Comparison of ENCODE assay signal across 22 cellular contexts in genomic region chr13:44302233-44302632, GRCh38.
DNase-seq lines count a peak whose midpoint lies in the region; ATAC-seq, FAIRE-seq and TF ChIP-seq lines count a peak whose summit lies in the region.
"Had no signal": no experiment of that assay in that cellular context is flagged by ENCODE, and none has a peak within 500 bp of the region (broad histone marks: within the 10 kb centered on the region; RNA-seq: fewer than 3 reads in every experiment).

No MANE protein-coding gene starts in this region.

- no peak for DNase-seq in HCT116 (ENCODE audit: low read depth, low spot score)
- peak; percentile 34 for DNase-seq in amniotic epithelial cell (ENCODE audit: low read depth)
- peak; percentile 64 for DNase-seq in fibroblast of pulmonary artery (ENCODE audit: low read depth)
- no peak for DNase-seq in sigmoid colon
- no peak for DNase-seq in pancreas
- no peak for DNase-seq in activated T-cell treated with anti-CD3 and anti-CD28 coated beads, Interleukin-2, amount 50 U/mL, for 48 hours
- DNase-seq: activated CD4-positive, alpha-beta T cell treated with anti-CD3 and anti-CD28 coated beads, Interleukin-2, amount 10 ng/mL, durations not matched to agents 24 days and 14 days; activated naive CD8-positive, alpha-beta T cell treated with anti-CD3 and anti-CD28 coated beads, Interleukin-2, amount 10 ng/mL, durations not matched to agents 7 days and 5 days; body of pancreas; colonic mucosa; endodermal cell; lower lobe of right lung; NCI-H1436; NCI-H524 treated with DMSO at 0.1 percent for 48 hours; right lobe of liver; stimulated activated CD8-positive, alpha-beta memory T cell treated with anti-CD3 and anti-CD28 coated beads, Interleukin-4, amount 100 ng/mL, for 48 hours had no signal

- H3K27ac ChIP-seq in HCT116 (ENCODE audit: low read depth, low read length) (no peak overlapping the region; the same call in 1 of the 2 replicates), sigmoid colon (peak overlapping the region; percentile 68 to 90 (median 82)), pancreas (no peak overlapping the region)
- H3K27ac ChIP-seq: colonic mucosa, HL-60, VCaP had no signal

- no peak for TF ChIP-seq RAD21 in HCT116 (IDR thresholded peaks at IDR 0.05; ENCODE audit: low read depth)

- no peak overlapping the region; the same call in 1 of the 2 replicates for H3K4me2 ChIP-seq in HCT116 (ENCODE audit: low read length)

- peaks cover 45 to 92% of the 10 kb centered on the region in 2 experiments for H3K4me1 ChIP-seq in HCT116 (ENCODE audit: control insufficient read depth in 1 of 2, insufficient read depth in 2 of 2, low read length in 2 of 2)
- peaks cover 0 to 78% (median 73%) of the 10 kb centered on the region in 4 donors for H3K4me1 ChIP-seq in sigmoid colon
- peaks cover 0 to 17% (median 0%) of the 10 kb centered on the region in 3 donors for H3K4me1 ChIP-seq in pancreas

- H3K27me3 ChIP-seq in HCT116 (ENCODE audit: insufficient read depth, low read length) (no peaks in the 10 kb centered on the region), sigmoid colon (no peaks in the 10 kb centered on the region), pancreas (no peaks in the 10 kb centered on the region)
- H3K27me3 ChIP-seq: body of pancreas, colonic mucosa, right lobe of liver had no signal

- H3K4me3 ChIP-seq in HCT116 (replicated peaks in 1 of 2; ENCODE audit: low read depth in 1 of 2, low read length in 2 of 2): no peak overlapping the region
- H3K4me3 ChIP-seq in fibroblast of pulmonary artery (replicated peaks; ENCODE audit: low read depth, low read length): no peak overlapping the region
- no peak overlapping the region for H3K4me3 ChIP-seq in sigmoid colon
- no peak overlapping the region for H3K4me3 ChIP-seq in pancreas
- H3K4me3 ChIP-seq: body of pancreas, colonic mucosa, lower lobe of right lung, right lobe of liver had no signal

- H3K79me2 ChIP-seq in HCT116 (ENCODE audit: insufficient read depth, low read length): no peaks in the 10 kb centered on the region

- TF ChIP-seq CTCF in HCT116 (IDR thresholded peaks at IDR 0.05 in 2 of 3, conservative IDR thresholded peaks at IDR 0.05 in 1 of 3; ENCODE audit: borderline replicate concordance in 1 of 3, insufficient read depth in 1 of 3, low read depth in 2 of 3, low read length in 2 of 3) (no peak), fibroblast of pulmonary artery (IDR thresholded peaks at IDR 0.05; ENCODE audit: low read length, missing control alignments) (no peak), sigmoid colon (IDR thresholded peaks at IDR 0.05) (no peak), pancreas (IDR thresholded peaks at IDR 0.05) (no peak)

- no peak for FAIRE-seq in pancreas (lab: Jason Lieb, UNC)
- FAIRE-seq: D721Med, H1 had no signal

- no peak for ATAC-seq in HCT116
- ATAC-seq in GM19035 (IDR thresholded peaks at IDR 0.05; ENCODE audit: unreplicated experiment): no peak
- no peak for ATAC-seq in GM19463 (IDR thresholded peaks at IDR 0.05; ENCODE audit: unreplicated experiment)
- ATAC-seq in pancreas: no peak
- ATAC-seq: lower lobe of right lung had no signal

- TF ChIP-seq POLR2A in HCT116 (IDR thresholded peaks at IDR 0.05; ENCODE audit: borderline replicate concordance, extremely low read depth, insufficient read depth, insufficient read length): no peak
- no peak for TF ChIP-seq POLR2A in sigmoid colon (IDR thresholded peaks at IDR 0.05)

- POLR2A ChIA-PET in HCT116 (lab: Charles Lee): interaction anchor here (2.7 to 8.6 kb wide), 2 partner anchors 22 to 132 kb away, joined by 7 to 172 read pairs; no protein-coding TSS in a partner anchor

- peak overlapping the region; percentile 55 for H2AFZ ChIP-seq in HCT116 (ENCODE audit: low read depth, low read length, poor library complexity, severe bottlenecking)

- no TSS peak for BruUV-seq in HCT116 (replicated peaks; lab: Mats Ljungman, UMichigan)

- intact Hi-C loops in HCT116 (cut with micrococcal nuclease): no loop called here
- intact Hi-C loops in sigmoid colon (cut with DNase I): loop anchor here (2.0 to 5.0 kb wide), 3 partner anchors 70 to 160 kb away; partner anchors contain the start of gene SERP2
- intact Hi-C loops in pancreas (cut with DNase I): no loop called here

- H3K9me3 ChIP-seq in HCT116 (ENCODE audit: control insufficient read depth in 1 of 2, insufficient read depth in 1 of 2, low read depth in 1 of 2, low read length in 2 of 2) (no peaks in the 10 kb centered on the region), sigmoid colon (no peaks in the 10 kb centered on the region), pancreas (no peaks in the 10 kb centered on the region)
- H3K9me3 ChIP-seq: body of pancreas, colonic mucosa, lower lobe of right lung, right lobe of liver had no signal

- H3K9me2 ChIP-seq in HCT116 (ENCODE audit: insufficient read depth): no peaks in the 10 kb centered on the region

- H3K36me3 ChIP-seq in HCT116 (ENCODE audit: control insufficient read depth in 1 of 2, insufficient read depth in 2 of 2, low read length in 2 of 2) (no peaks in the 10 kb centered on the region), sigmoid colon (no peaks in the 10 kb centered on the region), pancreas (no peaks in the 10 kb centered on the region)
- H3K36me3 ChIP-seq: colonic mucosa, lower lobe of right lung, right lobe of liver had no signal

- 89 to 96% methylated on average over 4 of the region's 4 CpGs for WGBS in sigmoid colon, 2 donors
- 92 to 95% methylated on average over 4 of the region's 4 CpGs for WGBS in pancreas, 2 donors

- CTCF ChIA-PET in HCT116 (lab: Charles Lee): no interaction called here

- H3K9ac ChIP-seq in HCT116 (ENCODE audit: low read length): no peak overlapping the region

- RAD21 ChIA-PET in HCT116 (lab: Charles Lee; ENCODE audit: low non-redundant PET in 1 of 2, low total read pairs in 2 of 2, uncharacterized antibody in 2 of 2, unreplicated experiment in 2 of 2): no interaction called here

- TF ChIP-seq EP300 in sigmoid colon (IDR thresholded peaks at IDR 0.05): peak in 1 of 4 donors; percentile 2

- H4K20me1 ChIP-seq in HCT116 (ENCODE audit: insufficient read depth): no peaks in the 10 kb centered on the region

TF ChIP-seq in HCT116, 20 proteins besides CTCF, POLR2A, EP300 and RAD21:
- TF ChIP-seq CBX3 (IDR thresholded peaks at IDR 0.05; ENCODE audit: low read depth): no peak
- no peak for TF ChIP-seq ELF1 (IDR thresholded peaks at IDR 0.05; ENCODE audit: borderline replicate concordance, low read depth)

Comparison
In these comparisons a context has a peak if more than half of its experiments do, and no peak if none do; other contexts are left out.
1. DNase-seq: peak in amniotic epithelial cell (single experiment) and fibroblast of pulmonary artery (single experiment); none in HCT116 (single experiment), sigmoid colon (single experiment), pancreas (0 of 6) and activated T-cell treated with anti-CD3 and anti-CD28 coated beads, Interleukin-2, amount 50 U/mL, for 48 hours (0 of 2).
2. H3K27ac ChIP-seq: peak in sigmoid colon (4 of 4); none in HCT116 (single experiment) and pancreas (0 of 4).